Comparison of ENCODE assay signal across 9 cellular contexts in genomic region chr2:65017335-65017734, GRCh38.
DNase-seq lines count a peak whose midpoint lies in the region; ATAC-seq and TF ChIP-seq lines count a peak whose summit lies in the region.
"Had no signal": no experiment of that assay in that cellular context is flagged by ENCODE, and none has a peak within 500 bp of the region (broad histone marks: within the 10 kb centered on the region; RNA-seq: fewer than 3 reads in every experiment).

No MANE protein-coding gene starts in this region.

- no peaks in the 10 kb centered on the region for H4K20me1 ChIP-seq in OCI-LY1 (ENCODE audit: insufficient read depth, low read length)

- H3K9me3 Mint-ChIP-seq in nephron, result no peaks in the 10 kb centered on the region

- H3K9me3 ChIP-seq in OCI-LY1 (ENCODE audit: low read length), result no peaks in the 10 kb centered on the region

- H3K27me3 Mint-ChIP-seq in nephron (ENCODE audit: low read depth), result no peaks in the 10 kb centered on the region

- no peak overlapping the region for H3K9ac ChIP-seq in OCI-LY1 (ENCODE audit: low read length)

- no peaks in the 10 kb centered on the region for H3K4me1 Mint-ChIP-seq in nephron

- ATAC-seq in GM21367 (IDR thresholded peaks at IDR 0.05; ENCODE audit: unreplicated experiment), result no peak

- no peak overlapping the region for H2AFZ ChIP-seq in OCI-LY1 (ENCODE audit: low read length)

- DNase-seq in GM10248 (ENCODE audit: extremely low spot score) (peak; percentile 53), epithelial cell of esophagus (ENCODE audit: low read depth) (peak; percentile 31), D341Med (ENCODE audit: low spot score) (no peak)
- no peak for DNase-seq in activated effector memory CD4-positive, alpha-beta T cell treated with anti-CD3 and anti-CD28 coated beads, Interleukin-2, amount 50 U/mL, for 16 hours
- DNase-seq in stimulated activated CD4-positive, alpha-beta T cell treated with anti-CD3 and anti-CD28 coated beads, Interleukin-15, amount 100 ng/mL, for 24 hours, result no peak
- DNase-seq: NCI-H1105 had no signal

- H3K79me2 ChIP-seq in OCI-LY1 (ENCODE audit: insufficient read depth, low read length), result no peaks in the 10 kb centered on the region

- H3K4me2 ChIP-seq in OCI-LY1 (ENCODE audit: low read length), result no peak overlapping the region

- H3K9me2 ChIP-seq in OCI-LY1 (ENCODE audit: low read depth, low read length), result no peaks in the 10 kb centered on the region

- POLR2A ChIA-PET in GM10248 (lab: Yijun Ruan, JAX), result interaction anchor here (0.9 to 1.1 kb wide), 2 partner anchors 30 to 31 kb away, joined by 3 to 4 read pairs; no protein-coding TSS in a partner anchor

- peaks cover 18% of the 10 kb centered on the region for H3K36me3 Mint-ChIP-seq in nephron (ENCODE audit: low read depth)

- no peak overlapping the region for H3K4me3 ChIP-seq in OCI-LY1 (ENCODE audit: low read depth, low read length, poor library complexity, severe bottlenecking)
- no peak overlapping the region for H3K4me3 ChIP-seq in epithelial cell of esophagus (ENCODE audit: low read length)

- H3K27me3 ChIP-seq in OCI-LY1 (ENCODE audit: insufficient read depth, low read length), result no peaks in the 10 kb centered on the region

- H3F3A ChIP-seq in OCI-LY1 (ENCODE audit: insufficient read depth, low read length), result no peaks in the 10 kb centered on the region

- peaks cover 14% of the 10 kb centered on the region for H3K4me1 ChIP-seq in OCI-LY1 (ENCODE audit: insufficient read depth, low read length, severe bottlenecking)

- TF ChIP-seq CTCF in GM10248 (IDR thresholded peaks at IDR 0.05; ENCODE audit: control extremely low read depth, extremely low read depth, low read depth, missing control alignments), result peak; percentile 55
- TF ChIP-seq CTCF in OCI-LY1 (IDR thresholded peaks at IDR 0.05; ENCODE audit: low read length), result peak; percentile 67
- TF ChIP-seq CTCF in epithelial cell of esophagus (IDR thresholded peaks at IDR 0.05; ENCODE audit: insufficient read depth, low read depth, low read length, missing control alignments), result peak; percentile 61
- peak; percentile 23 to 43 (median 28) for TF ChIP-seq CTCF in nephron (IDR thresholded peaks at IDR 0.05; ENCODE audit: unreplicated experiment in 3 of 3)

- CTCF ChIA-PET in GM10248 (lab: Yijun Ruan, JAX), result interaction anchor here (0.7 to 2.9 kb wide), 12 partner anchors 8 to 101 kb away, joined by 3 to 11 read pairs (median 4); partner anchors contain the start of gene CEP68

- no peak overlapping the region for H3K27ac Mint-ChIP-seq in nephron

- no peak overlapping the region for H3K27ac ChIP-seq in OCI-LY1 (ENCODE audit: low read depth, low read length, poor library complexity, severe bottlenecking)

- H3K36me3 ChIP-seq in OCI-LY1 (ENCODE audit: insufficient read depth, low read length), result peaks cover 93% of the 10 kb centered on the region

- no peak overlapping the region for H3K4me3 Mint-ChIP-seq in nephron

Comparison
In these comparisons a context has a peak if more than half of its experiments do, and no peak if none do; other contexts are left out.
1. DNase-seq: peak in GM10248 (single experiment) and epithelial cell of esophagus (single experiment); none in activated effector memory CD4-positive, alpha-beta T cell treated with anti-CD3 and anti-CD28 coated beads, Interleukin-2, amount 50 U/mL, for 16 hours (single experiment), stimulated activated CD4-positive, alpha-beta T cell treated with anti-CD3 and anti-CD28 coated beads, Interleukin-15, amount 100 ng/mL, for 24 hours (single experiment) and D341Med (single experiment).
2. Peak in every context shown above with its lines, with median percentiles within 50 percentile points of each other: CTCF ChIP-seq.